In the genomic region with DNA sequence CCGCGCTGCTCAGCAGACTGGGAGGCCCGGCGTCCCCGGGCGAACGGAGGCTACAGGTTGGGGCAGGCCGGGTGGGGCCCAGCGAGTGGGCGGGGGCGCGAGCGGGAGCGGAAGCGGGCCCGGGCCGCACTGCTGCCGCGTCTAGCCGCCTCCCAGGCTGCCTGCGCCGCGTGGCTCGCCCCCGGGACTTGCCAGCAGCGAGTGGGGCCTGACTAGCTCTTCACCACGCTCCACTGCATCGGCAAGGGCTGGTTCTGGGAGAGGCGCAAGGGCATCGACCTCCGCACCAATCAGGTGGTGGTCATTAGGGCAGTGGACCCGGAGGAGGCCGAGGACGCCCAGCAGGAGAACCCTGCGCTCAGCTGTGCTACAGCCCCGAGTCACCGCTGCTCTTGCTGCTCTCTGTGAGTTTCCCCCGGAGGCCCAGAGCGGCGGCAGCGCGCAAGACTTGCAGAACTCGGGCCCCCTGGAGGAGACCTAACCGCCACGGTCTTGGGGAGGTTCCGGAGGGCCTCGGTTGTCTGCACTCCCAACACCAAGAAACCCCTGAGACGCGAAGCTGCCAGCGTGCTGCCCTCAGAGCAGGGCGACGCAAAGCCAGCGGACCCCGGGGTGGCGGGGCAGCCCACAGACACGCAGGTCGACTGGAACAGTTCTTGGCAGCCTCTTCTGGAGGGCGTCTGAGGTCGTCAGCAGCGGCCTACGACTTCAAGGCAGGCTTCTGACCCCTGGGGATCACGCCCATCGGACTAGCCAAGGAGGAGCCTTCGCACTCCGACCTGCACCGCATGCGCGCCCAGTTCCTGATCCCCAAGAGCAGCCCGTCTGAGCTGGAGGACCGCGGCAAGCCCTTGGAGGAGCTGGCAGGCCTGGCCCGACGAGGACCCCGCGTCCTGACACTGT, we compare ENCODE assay signal across 8 cellular contexts. TPM values are rescaled to one million over a fixed set of nuclear protein-coding genes. Genes with fewer than 3 reads are reported as not detected.
A peak's percentile ranks its signal among the peaks of the same experiment; 100 is the strongest.
DNase-seq lines count a peak whose midpoint lies in the region; ATAC-seq, FAIRE-seq and TF ChIP-seq lines count a peak whose summit lies in the region.

No MANE protein-coding gene starts in this region.

- H3K4me1 Mint-ChIP-seq in activated CD8-positive, alpha-beta memory T cell treated with anti-CD3 and anti-CD28 coated beads, Interleukin-2, amount 10 ng/mL, durations not matched to agents 7 days and 5 days = peaks cover 5% of the 10 kb centered on the region

- H3K4me1 ChIP-seq in esophagus squamous epithelium = peaks cover 0 to 20% (median 0%) of the 10 kb centered on the region in 3 donors
- H3K4me1 ChIP-seq in vagina = peaks cover 12% of the 10 kb centered on the region

- DNase-seq in GM10266 (ENCODE audit: extremely low spot score) (peak; percentile 68), esophagus squamous epithelium (lab: John Stamatoyannopoulos, UW) (no peak), retina (peak; percentile 88), vagina (ENCODE audit: extremely low spot score in 2 of 2) (no peak), RCC 7860 (ENCODE audit: low spot score) (no peak), putamen (ENCODE audit: low spot score) (no peak)
- peak; percentile 61 for DNase-seq in activated CD8-positive, alpha-beta memory T cell treated with anti-CD3 and anti-CD28 coated beads, Interleukin-2, amount 10 ng/mL, durations not matched to agents 7 days and 5 days

- intact Hi-C loops in esophagus squamous epithelium (cut with DNase I) = no loop called here
- intact Hi-C loops in vagina (cut with DNase I) = no loop called here

- H3K9me3 ChIP-seq in esophagus squamous epithelium (peaks cover 0 to 8% (median 0%) of the 10 kb centered on the region in 3 donors), vagina (no peaks in the 10 kb centered on the region)

- H3K27ac Mint-ChIP-seq in activated CD8-positive, alpha-beta memory T cell treated with anti-CD3 and anti-CD28 coated beads, Interleukin-2, amount 10 ng/mL, durations not matched to agents 7 days and 5 days = no peak overlapping the region

- CTCF ChIA-PET in activated CD8-positive, alpha-beta memory T cell treated with anti-CD3 and anti-CD28 coated beads, Interleukin-2, amount 10 ng/mL, durations not matched to agents 7 days and 5 days (lab: Charles Lee) = interaction anchor here (0.8 to 2.4 kb wide), 3 partner anchors 10 to 23 kb away, joined by 4 to 6 read pairs (median 5); no protein-coding TSS in a partner anchor

- H3K9me3 Mint-ChIP-seq in activated CD8-positive, alpha-beta memory T cell treated with anti-CD3 and anti-CD28 coated beads, Interleukin-2, amount 10 ng/mL, durations not matched to agents 7 days and 5 days (ENCODE audit: low read depth) = no peaks in the 10 kb centered on the region

- no peak for FAIRE-seq in RCC 7860 (lab: Jason Lieb, UNC)

- H3K4me3 Mint-ChIP-seq in activated CD8-positive, alpha-beta memory T cell treated with anti-CD3 and anti-CD28 coated beads, Interleukin-2, amount 10 ng/mL, durations not matched to agents 7 days and 5 days = peak overlapping the region; percentile 50

- H3K36me3 Mint-ChIP-seq in activated CD8-positive, alpha-beta memory T cell treated with anti-CD3 and anti-CD28 coated beads, Interleukin-2, amount 10 ng/mL, durations not matched to agents 7 days and 5 days = peaks cover 4% of the 10 kb centered on the region

- no peaks in the 10 kb centered on the region for H3K36me3 ChIP-seq in esophagus squamous epithelium
- H3K36me3 ChIP-seq in vagina = no peaks in the 10 kb centered on the region

- 11 to 24% methylated on average over 4 to 6 of the region's 75 CpGs for WGBS in esophagus squamous epithelium, 2 donors

- no peak for TF ChIP-seq POLR2A in esophagus squamous epithelium (IDR thresholded peaks at IDR 0.05)
- no peak for TF ChIP-seq POLR2A in vagina (IDR thresholded peaks at IDR 0.05)

- no peak for TF ChIP-seq CTCF in GM10266 (IDR thresholded peaks at IDR 0.05; ENCODE audit: control insufficient read depth, insufficient read depth, low read depth, missing control alignments)
- no peak for TF ChIP-seq CTCF in esophagus squamous epithelium (IDR thresholded peaks at IDR 0.05)
- no peak for TF ChIP-seq CTCF in vagina (IDR thresholded peaks at IDR 0.05)

- H3K27ac ChIP-seq in esophagus squamous epithelium = no peak overlapping the region
- no peak overlapping the region for H3K27ac ChIP-seq in vagina

- peaks cover 15% of the 10 kb centered on the region for H3K27me3 Mint-ChIP-seq in activated CD8-positive, alpha-beta memory T cell treated with anti-CD3 and anti-CD28 coated beads, Interleukin-2, amount 10 ng/mL, durations not matched to agents 7 days and 5 days

- peak; percentile 98 for ATAC-seq in activated CD8-positive, alpha-beta memory T cell treated with anti-CD3 and anti-CD28 coated beads, Interleukin-2, amount 10 ng/mL, durations not matched to agents 7 days and 5 days
- ATAC-seq in GM18907 (IDR thresholded peaks at IDR 0.05; ENCODE audit: unreplicated experiment) = no peak

- H3K4me3 ChIP-seq in esophagus squamous epithelium (peak overlapping the region in 3 of 4 donors; percentile 37 to 60 (median 39)), vagina (peak overlapping the region; percentile 38 to 43)

- peaks cover 0 to 51% (median 0%) of the 10 kb centered on the region in 4 donors for H3K27me3 ChIP-seq in esophagus squamous epithelium
- no peaks in the 10 kb centered on the region for H3K27me3 ChIP-seq in vagina

RNA-seq across cellular contexts. Expression of a gene that starts 27.2 kb away (rescaled TPM):
- total RNA-seq in activated CD8-positive, alpha-beta memory T cell treated with anti-CD3 and anti-CD28 coated beads, Interleukin-2, amount 10 ng/mL, durations not matched to agents 7 days and 5 days = 10 to 100 TPM; 65.4 to 82.7 TPM
- 10 to 100 TPM; 31.8 to 37.9 (median 33.4) TPM for total RNA-seq in esophagus squamous epithelium
- total RNA-seq in vagina = 32.9 TPM

RNA-seq across cellular contexts. Expression of a gene that starts 36.5 kb away (rescaled TPM):
- total RNA-seq in activated CD8-positive, alpha-beta memory T cell treated with anti-CD3 and anti-CD28 coated beads, Interleukin-2, amount 10 ng/mL, durations not matched to agents 7 days and 5 days = 10 to 100 TPM; 50.9 to 66.7 TPM
- total RNA-seq in esophagus squamous epithelium (10 to 100 TPM; 21.9 to 55.5 (median 38.9) TPM), vagina (28.0 TPM)

Comparison
In these comparisons a context has a peak if more than half of its experiments do, and no peak if none do; other contexts are left out.
1. DNase-seq: peak in GM10266 (single experiment), activated CD8-positive, alpha-beta memory T cell treated with anti-CD3 and anti-CD28 coated beads, Interleukin-2, amount 10 ng/mL, durations not matched to agents 7 days and 5 days (single experiment) and retina (single experiment); none in esophagus squamous epithelium (single experiment), vagina (0 of 2), RCC 7860 (single experiment) and putamen (single experiment).